ENCODE assay signal across 15 cellular contexts in genomic region chr7:118059209-118059608, GRCh38.
DNase-seq lines count a peak whose midpoint lies in the region; ATAC-seq and TF ChIP-seq lines count a peak whose summit lies in the region.
"Had no signal": no experiment of that assay in that cellular context is flagged by ENCODE, and none has a peak within 500 bp of the region (broad histone marks: within the 10 kb centered on the region; RNA-seq: fewer than 3 reads in every experiment).

No MANE protein-coding gene starts in this region.

- no peak overlapping the region for H3K27ac ChIP-seq in fibroblast of lung (ENCODE audit: insufficient read depth, low read length)

- no peak overlapping the region for H3K4me3 Mint-ChIP-seq in stimulated activated naive CD8-positive, alpha-beta T cell treated with anti-CD3 and anti-CD28 coated beads, Interleukin-15, amount 100 ng/mL, for 72 hours
- H3K4me3 Mint-ChIP-seq: CD4-positive, alpha-beta memory T cell; HFFc6 had no signal

- H3K4me1 Mint-ChIP-seq in stimulated activated naive CD8-positive, alpha-beta T cell treated with anti-CD3 and anti-CD28 coated beads, Interleukin-15, amount 100 ng/mL, for 72 hours = no peaks in the 10 kb centered on the region
- H3K4me1 Mint-ChIP-seq: CD4-positive, alpha-beta memory T cell had no signal

- ATAC-seq in stimulated activated naive CD8-positive, alpha-beta T cell treated with anti-CD3 and anti-CD28 coated beads, Interleukin-15, amount 100 ng/mL, for 72 hours = peak; percentile 31
- no peak for ATAC-seq in stimulated activated naive CD8-positive, alpha-beta T cell treated with anti-CD3 and anti-CD28 coated beads, Interleukin-15, Interleukin-2, amounts not matched to agents 100 U/mL and 50 U/mL, for 24 hours
- no peak for ATAC-seq in HG03025 (IDR thresholded peaks at IDR 0.05; ENCODE audit: low FRiP score, unreplicated experiment)

- peak overlapping the region in 1 of 2 donors; percentile 27 for H3K27ac Mint-ChIP-seq in stimulated activated naive CD8-positive, alpha-beta T cell treated with anti-CD3 and anti-CD28 coated beads, Interleukin-15, amount 100 ng/mL, for 72 hours
- H3K27ac Mint-ChIP-seq: CD4-positive, alpha-beta memory T cell; HFFc6 had no signal

- TF ChIP-seq CTCF in astrocyte of the cerebellum (IDR thresholded peaks at IDR 0.05; ENCODE audit: low read depth, low read length, missing control alignments) = no peak
- no peak for TF ChIP-seq CTCF in fibroblast of lung (conservative IDR thresholded peaks at IDR 0.05 in 1 of 2, IDR thresholded peaks at IDR 0.05 in 1 of 2; ENCODE audit: low read depth in 1 of 2, low read length in 2 of 2)

- H3K4me2 ChIP-seq in fibroblast of lung (ENCODE audit: extremely low read depth, insufficient read depth, low read length) = no peak overlapping the region

- no peak overlapping the region for H2AFZ ChIP-seq in fibroblast of lung (ENCODE audit: low read length)

- peaks cover 19% of the 10 kb centered on the region for H3K27me3 Mint-ChIP-seq in stimulated activated naive CD8-positive, alpha-beta T cell treated with anti-CD3 and anti-CD28 coated beads, Interleukin-15, amount 100 ng/mL, for 72 hours

- no peaks in the 10 kb centered on the region for H4K20me1 ChIP-seq in fibroblast of lung (ENCODE audit: control insufficient read depth, extremely low read depth, insufficient read depth, low read length)

- no peaks in the 10 kb centered on the region for H3K36me3 ChIP-seq in fibroblast of lung (ENCODE audit: control insufficient read depth, insufficient read depth, low read length)
- H3K36me3 ChIP-seq: BE2C had no signal

- no peaks in the 10 kb centered on the region for H3K4me1 ChIP-seq in fibroblast of lung (ENCODE audit: control insufficient read depth, extremely low read depth, insufficient read depth, low read length)
- H3K4me1 ChIP-seq: BE2C had no signal

- no peaks in the 10 kb centered on the region for H3K9me3 ChIP-seq in fibroblast of lung (ENCODE audit: control insufficient read depth, insufficient read depth, low read depth, low read length)
- H3K9me3 ChIP-seq: BE2C had no signal

- peaks cover 0 to 5% of the 10 kb centered on the region in 2 donors for H3K9me3 Mint-ChIP-seq in stimulated activated naive CD8-positive, alpha-beta T cell treated with anti-CD3 and anti-CD28 coated beads, Interleukin-15, amount 100 ng/mL, for 72 hours

- no peak overlapping the region for H3K9ac ChIP-seq in fibroblast of lung (ENCODE audit: insufficient read depth, low read length)

- no peak for DNase-seq in stimulated activated naive CD8-positive, alpha-beta T cell treated with anti-CD3 and anti-CD28 coated beads, Interleukin-15, amount 100 ng/mL, for 72 hours
- no peak for DNase-seq in stimulated activated naive CD8-positive, alpha-beta T cell treated with anti-CD3 and anti-CD28 coated beads, Interleukin-15, Interleukin-2, amounts not matched to agents 100 U/mL and 50 U/mL, for 24 hours
- DNase-seq in astrocyte of the cerebellum (ENCODE audit: low read depth) = peak; percentile 23
- DNase-seq in fibroblast of lung (ENCODE audit: low read depth in 2 of 2) = peak; percentile 6 to 20
- DNase-seq in cortex of kidney (lab: John Stamatoyannopoulos, UW) = no peak
- no peak for DNase-seq in KBM-7
- DNase-seq: BE2C; CD4-positive, alpha-beta memory T cell; HFFc6; MV-4-11; NCI-H1436; NCI-H2029 treated with DMSO at 0.1 percent for 48 hours; NCI-H524; RPMI8226 had no signal

- H3K4me3 ChIP-seq in astrocyte of the cerebellum (ENCODE audit: low read depth, low read length) (no peak overlapping the region), fibroblast of lung (replicated peaks in 1 of 4; ENCODE audit: control extremely low read depth in 1 of 4, insufficient read depth in 1 of 4, low read depth in 3 of 4, low read length in 4 of 4) (no peak overlapping the region)

- H3K79me2 ChIP-seq in fibroblast of lung (ENCODE audit: control insufficient read depth, insufficient read depth, low read length) = no peaks in the 10 kb centered on the region

- no peaks in the 10 kb centered on the region for H3K27me3 ChIP-seq in fibroblast of lung (ENCODE audit: control insufficient read depth, insufficient read depth, low read length)
- H3K27me3 ChIP-seq: BE2C had no signal

- in situ Hi-C loops in astrocyte of the cerebellum (cut with HindIII; ENCODE audit: low sequenced_read_pairs) (no loop called here), KBM-7 (cut with MboI; ENCODE audit: low pct_unique_long_range_greater_than_20kb, low sequenced_read_pairs) (no loop called here)

Comparison
In these comparisons a context has a peak if more than half of its experiments do, and no peak if none do; other contexts are left out.
1. DNase-seq: peak in astrocyte of the cerebellum (single experiment) and fibroblast of lung (2 of 2); none in stimulated activated naive CD8-positive, alpha-beta T cell treated with anti-CD3 and anti-CD28 coated beads, Interleukin-15, amount 100 ng/mL, for 72 hours (0 of 2), stimulated activated naive CD8-positive, alpha-beta T cell treated with anti-CD3 and anti-CD28 coated beads, Interleukin-15, Interleukin-2, amounts not matched to agents 100 U/mL and 50 U/mL, for 24 hours (single experiment), cortex of kidney (single experiment) and KBM-7 (single experiment).